Comparison of ENCODE assay signal across 19 cellular contexts in the genomic region with DNA sequence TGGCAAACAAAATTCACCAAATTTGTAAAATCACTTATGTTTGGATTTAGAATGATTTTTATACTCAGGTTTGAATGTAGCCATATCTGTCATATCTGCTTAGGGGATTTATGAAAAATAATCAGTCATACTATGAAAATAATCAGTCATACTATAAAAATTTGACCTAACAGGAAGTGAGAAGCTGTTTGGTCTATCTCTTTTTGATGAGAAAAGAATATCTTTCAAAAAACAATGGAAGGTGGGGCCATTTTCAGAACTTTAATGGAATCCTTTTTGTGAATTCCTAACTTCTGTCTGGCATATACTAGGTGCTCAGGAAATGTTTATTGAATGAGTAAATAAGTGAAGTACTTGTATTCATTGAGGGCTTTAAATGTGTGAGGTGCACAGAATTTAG.
DNase-seq lines count a peak whose midpoint lies in the region; ATAC-seq and TF ChIP-seq lines count a peak whose summit lies in the region.
"Had no signal": no experiment of that assay in that cellular context is flagged by ENCODE, and none has a peak within 500 bp of the region (broad histone marks: within the 10 kb centered on the region; RNA-seq: fewer than 3 reads in every experiment).

No MANE protein-coding gene starts in this region.

- no peak for TF ChIP-seq CTCF in left ventricle myocardium inferior (IDR thresholded peaks at IDR 0.05; ENCODE audit: borderline replicate concordance)
- no peak for TF ChIP-seq CTCF in esophagus muscularis mucosa (IDR thresholded peaks at IDR 0.05)
- TF ChIP-seq CTCF in mucosa of descending colon (IDR thresholded peaks at IDR 0.05), result no peak
- no peak for TF ChIP-seq CTCF in upper lobe of right lung (IDR thresholded peaks at IDR 0.05)

- TF ChIP-seq POLR2A in esophagus muscularis mucosa (IDR thresholded peaks at IDR 0.05; ENCODE audit: low read depth), result no peak

- no peaks in the 10 kb centered on the region for H3K27me3 ChIP-seq in left ventricle myocardium inferior (ENCODE audit: low read depth)
- no peaks in the 10 kb centered on the region for H3K27me3 ChIP-seq in esophagus muscularis mucosa
- no peaks in the 10 kb centered on the region for H3K27me3 ChIP-seq in upper lobe of right lung
- H3K27me3 ChIP-seq: BLaER1 treated with 17β-estradiol and CSF1 and Interleukin-3, amounts not matched to agents 10 nM and 100 nM had no signal

- intact Hi-C loops in left ventricle myocardium inferior (cut with micrococcal nuclease) (no loop called here), Right ventricle myocardium inferior (cut with DNase I) (no loop called here), esophagus muscularis mucosa (cut with DNase I) (no loop called here), mucosa of descending colon (cut with DNase I, micrococcal nuclease) (no loop called here), upper lobe of right lung (cut with DNase I) (no loop called here)

- H3K36me3 ChIP-seq in left ventricle myocardium inferior (peaks cover 14% of the 10 kb centered on the region), esophagus muscularis mucosa (peaks cover 0 to 18% (median 0%) of the 10 kb centered on the region in 4 donors), mucosa of descending colon (ENCODE audit: low read depth) (no peaks in the 10 kb centered on the region), upper lobe of right lung (no peaks in the 10 kb centered on the region)

- no peaks in the 10 kb centered on the region for H3K9me3 ChIP-seq in left ventricle myocardium inferior (replicated peaks)
- no peaks in the 10 kb centered on the region for H3K9me3 ChIP-seq in esophagus muscularis mucosa
- no peaks in the 10 kb centered on the region for H3K9me3 ChIP-seq in mucosa of descending colon
- no peaks in the 10 kb centered on the region for H3K9me3 ChIP-seq in upper lobe of right lung

- ATAC-seq in Right ventricle myocardium inferior (no peak), mucosa of descending colon (no peak), upper lobe of right lung (no peak)
- ATAC-seq in activated T-helper 17 cell treated with anti-CD3 and anti-CD28 coated beads, Interleukin-2, amount 50 U/mL, for 72 hours (replicated peaks), result no peak
- no peak for ATAC-seq in naive thymus-derived CD8-positive, alpha-beta T cell
- ATAC-seq: Panc1 had no signal

- H3K27ac ChIP-seq in left ventricle myocardium inferior (replicated peaks) (peak overlapping the region; percentile 66), esophagus muscularis mucosa (replicated peaks in 1 of 4) (peak overlapping the region in 3 of 4 donors; percentile 22 to 53 (median 35)), upper lobe of right lung (no peak overlapping the region)
- H3K27ac ChIP-seq: BLaER1 treated with 17β-estradiol and CSF1 and Interleukin-3, amounts not matched to agents 10 nM and 100 nM had no signal

- no peaks in the 10 kb centered on the region for H3K27me3 Mint-ChIP-seq in activated T-helper 17 cell treated with anti-CD3 and anti-CD28 coated beads, Interleukin-2, amount 50 U/mL, for 72 hours
- H3K27me3 Mint-ChIP-seq in naive thymus-derived CD8-positive, alpha-beta T cell, result no peaks in the 10 kb centered on the region
- H3K27me3 Mint-ChIP-seq: IgD-negative memory B cell had no signal

- no peak for TF ChIP-seq EP300 in esophagus muscularis mucosa (IDR thresholded peaks at IDR 0.05)

- H3K27ac Mint-ChIP-seq in activated T-helper 17 cell treated with anti-CD3 and anti-CD28 coated beads, Interleukin-2, amount 50 U/mL, for 72 hours, result peak overlapping the region; percentile 11
- H3K27ac Mint-ChIP-seq in naive thymus-derived CD8-positive, alpha-beta T cell, result no peak overlapping the region
- H3K27ac Mint-ChIP-seq: IgD-negative memory B cell had no signal

- DNase-seq in left ventricle myocardium inferior (no peak), Right ventricle myocardium inferior (ENCODE audit: missing footprints) (no peak), esophagus muscularis mucosa (ENCODE audit: extremely low spot score) (no peak), mucosa of descending colon (no peak), upper lobe of right lung (no peak)
- no peak for DNase-seq in central memory CD4-positive, alpha-beta T cell
- DNase-seq in naive thymus-derived CD8-positive, alpha-beta T cell, result no peak
- DNase-seq: DND-41, Kasumi-1, NCI-H1105, NCI-H1694 treated with DMSO at 0.1 percent for 48 hours, NCI-H2107, NCI-H2227 treated with DMSO at 0.1 percent for 48 hours, NCI-H524, SHP77 had no signal

- H3K4me1 ChIP-seq in left ventricle myocardium inferior (peaks cover 47% of the 10 kb centered on the region), esophagus muscularis mucosa (peaks cover 11 to 48% (median 42%) of the 10 kb centered on the region in 4 donors), mucosa of descending colon (ENCODE audit: low read depth) (no peaks in the 10 kb centered on the region), upper lobe of right lung (peaks cover 4% of the 10 kb centered on the region)

- H3K4me3 Mint-ChIP-seq in activated T-helper 17 cell treated with anti-CD3 and anti-CD28 coated beads, Interleukin-2, amount 50 U/mL, for 72 hours, result no peak overlapping the region
- H3K4me3 Mint-ChIP-seq in naive thymus-derived CD8-positive, alpha-beta T cell, result no peak overlapping the region
- H3K4me3 Mint-ChIP-seq: IgD-negative memory B cell had no signal

- POLR2A ChIA-PET in naive thymus-derived CD8-positive, alpha-beta T cell (lab: Charles Lee), result no interaction called here

- H3K36me3 Mint-ChIP-seq in activated T-helper 17 cell treated with anti-CD3 and anti-CD28 coated beads, Interleukin-2, amount 50 U/mL, for 72 hours (ENCODE audit: low read depth), result peaks cover 45% of the 10 kb centered on the region
- H3K36me3 Mint-ChIP-seq in naive thymus-derived CD8-positive, alpha-beta T cell, result peaks cover 28 to 67% (median 59%) of the 10 kb centered on the region in 3 donors

- no peaks in the 10 kb centered on the region for H3K4me1 Mint-ChIP-seq in activated T-helper 17 cell treated with anti-CD3 and anti-CD28 coated beads, Interleukin-2, amount 50 U/mL, for 72 hours
- peaks cover 0 to 3% (median 0%) of the 10 kb centered on the region in 4 donors for H3K4me1 Mint-ChIP-seq in naive thymus-derived CD8-positive, alpha-beta T cell

- H3K4me3 ChIP-seq in left ventricle myocardium inferior (no peak overlapping the region), esophagus muscularis mucosa (no peak overlapping the region), mucosa of descending colon (no peak overlapping the region), upper lobe of right lung (no peak overlapping the region)
- H3K4me3 ChIP-seq: BLaER1 treated with 17β-estradiol and CSF1 and Interleukin-3, amounts not matched to agents 10 nM and 100 nM had no signal

- H3K9me3 Mint-ChIP-seq in activated T-helper 17 cell treated with anti-CD3 and anti-CD28 coated beads, Interleukin-2, amount 50 U/mL, for 72 hours, result no peaks in the 10 kb centered on the region
- peaks cover 0 to 12% (median 5%) of the 10 kb centered on the region in 9 donors for H3K9me3 Mint-ChIP-seq in naive thymus-derived CD8-positive, alpha-beta T cell
